29 cellular contexts compared by ENCODE assay signal in the genomic region with DNA sequence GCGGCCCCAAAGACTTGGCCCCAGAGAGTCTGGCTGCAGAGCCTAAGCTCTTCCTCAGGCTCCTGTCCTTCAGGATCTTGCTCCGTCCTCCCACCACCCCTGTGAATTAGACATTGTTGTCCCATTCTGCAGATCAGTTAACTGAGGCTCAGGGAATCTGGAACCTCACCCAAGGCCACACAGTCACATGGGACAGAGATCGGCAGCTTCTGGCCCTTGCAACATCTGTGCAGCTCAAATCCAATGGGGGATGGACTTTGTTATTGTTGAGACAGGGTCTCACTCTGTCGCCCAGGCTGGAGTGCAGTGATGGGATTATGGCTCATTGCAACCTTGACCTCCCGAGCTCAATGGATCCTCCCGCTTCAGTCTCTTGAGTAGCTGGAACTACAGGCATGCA. TPM values are rescaled to one million over a fixed set of nuclear protein-coding genes. Genes with fewer than 3 reads are reported as not detected.
"Had no signal": no experiment of that assay in that cellular context is flagged by ENCODE, and none has a peak within 500 bp of the region (broad histone marks: within the 10 kb centered on the region; RNA-seq: fewer than 3 reads in every experiment).

No MANE protein-coding gene starts in this region.

- H3K27ac ChIP-seq: heart left ventricle, left ventricle myocardium inferior, neutrophil, ovary, right atrium auricular region, spleen, suprapubic skin, thoracic aorta, tibial artery, uterus had no signal

- ATAC-seq: heart left ventricle; mucosa of descending colon; naive thymus-derived CD4-positive, alpha-beta T cell; natural killer cell treated with Interleukin-12 subunit alpha and Interleukin-12 subunit beta and Interleukin-15 and Interleukin-18, amount 100 ng/mL, for 72 hours; sciatic nerve; stimulated activated effector memory CD8-positive, alpha-beta T cell treated with anti-CD3 and anti-CD28 coated beads, Interleukin-12 subunit alpha, Interleukin-12 subunit beta, amount 100 ng/mL, for 72 hours had no signal

- H3K27me3 ChIP-seq: ovary, right atrium auricular region had no signal

- FAIRE-seq: islet of Langerhans, small intestine had no signal

- H3K9me3 ChIP-seq: heart left ventricle, left ventricle myocardium inferior, mucosa of descending colon, neutrophil, ovary, right atrium auricular region, spleen, suprapubic skin, thoracic aorta, tibial artery, uterus had no signal

- DNase-seq: heart left ventricle; hypothalamus; immature natural killer cell; left ventricle myocardium inferior; mesendoderm; midbrain; naive thymus-derived CD4-positive, alpha-beta T cell; occipital lobe; ovary; small intestine; spleen; stimulated activated CD4-positive, alpha-beta T cell treated with anti-CD3 and anti-CD28 coated beads, Interleukin-4, amount 100 ng/mL, for 24 hours; stimulated activated naive CD4-positive, alpha-beta T cell; tibial artery; trophoblast cell; uterus had no signal

- H3K36me3 ChIP-seq: heart left ventricle, left ventricle myocardium inferior, neutrophil, ovary, right atrium auricular region, spleen, suprapubic skin, thoracic aorta, tibial artery, uterus had no signal

- H3K4me1 ChIP-seq: heart left ventricle, left ventricle myocardium inferior, right atrium auricular region, spleen, suprapubic skin, tibial artery, uterus had no signal

- H3K4me3 ChIP-seq: heart left ventricle, left ventricle myocardium inferior, lung, mucosa of descending colon, ovary, right atrium auricular region, spleen, suprapubic skin, thoracic aorta, tibial artery, uterus had no signal

RNA-seq across cellular contexts. Expression of a gene that starts 23.9 kb away (rescaled TPM):
- total RNA-seq: natural killer cell treated with Interleukin-12 subunit alpha and Interleukin-12 subunit beta and Interleukin-15 and Interleukin-18, amount 100 ng/mL, for 72 hours; pulmonary artery endothelial cell had no signal
- polyA plus RNA-seq: immature natural killer cell had no signal

RNA-seq across cellular contexts. Expression of a gene that starts 46.0 kb away (rescaled TPM):
- total RNA-seq: naive thymus-derived CD4-positive, alpha-beta T cell; natural killer cell treated with Interleukin-12 subunit alpha and Interleukin-12 subunit beta and Interleukin-15 and Interleukin-18, amount 100 ng/mL, for 72 hours; progenitor cell of endocrine pancreas; pulmonary artery endothelial cell; sciatic nerve; suprapubic skin; thoracic aorta; ureter had no signal
- polyA plus RNA-seq: immature natural killer cell; naive thymus-derived CD4-positive, alpha-beta T cell had no signal
